ENCODE assay signal across 1 cellular context in the genomic region with DNA sequence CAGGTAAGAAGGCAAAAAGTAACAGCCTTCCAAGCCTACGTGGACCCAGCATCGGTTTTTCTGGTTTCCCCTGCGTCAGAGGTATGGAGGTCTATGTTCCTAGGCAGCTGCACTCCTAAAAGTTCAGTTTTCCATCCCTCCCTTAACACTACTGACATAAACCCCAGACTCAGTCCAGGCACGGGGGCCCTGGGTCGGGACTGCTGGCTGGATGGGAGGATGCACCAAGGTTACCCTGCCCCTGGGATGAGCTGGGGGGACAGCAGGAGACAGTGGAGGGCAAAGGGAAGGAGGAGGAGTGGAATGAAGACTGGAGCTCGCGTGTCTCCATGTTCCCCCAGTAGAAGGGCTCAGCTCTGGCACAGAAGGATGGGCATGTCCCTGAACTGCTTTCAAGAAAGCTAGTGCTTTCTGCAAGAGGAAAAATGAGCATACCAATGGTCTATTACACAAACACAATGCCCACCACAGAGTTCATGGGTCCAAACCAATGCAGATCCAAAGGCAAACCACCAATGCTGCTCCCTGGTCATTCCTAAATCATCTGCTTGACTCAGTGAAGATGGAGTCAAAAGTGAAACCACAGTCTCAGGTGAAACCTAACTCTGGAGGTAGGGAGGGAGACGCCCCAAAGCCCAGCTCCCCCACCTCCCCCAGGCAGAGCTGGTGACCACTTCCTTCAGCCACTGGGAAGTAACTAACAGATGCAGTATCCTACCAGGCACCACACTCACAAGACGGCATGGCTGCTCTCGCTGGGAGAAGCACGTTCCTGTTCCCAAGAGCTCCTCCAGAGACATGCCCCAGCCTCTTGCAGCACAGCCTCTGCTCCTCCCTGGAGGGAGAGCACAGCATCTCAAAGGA.
TF ChIP-seq lines count a peak whose summit lies in the region.

No MANE protein-coding gene starts in this region.

TF ChIP-seq in GM23338, 12 proteins besides CTCF, POLR2A, EP300 and RAD21:
- TF ChIP-seq, protein P1, sequence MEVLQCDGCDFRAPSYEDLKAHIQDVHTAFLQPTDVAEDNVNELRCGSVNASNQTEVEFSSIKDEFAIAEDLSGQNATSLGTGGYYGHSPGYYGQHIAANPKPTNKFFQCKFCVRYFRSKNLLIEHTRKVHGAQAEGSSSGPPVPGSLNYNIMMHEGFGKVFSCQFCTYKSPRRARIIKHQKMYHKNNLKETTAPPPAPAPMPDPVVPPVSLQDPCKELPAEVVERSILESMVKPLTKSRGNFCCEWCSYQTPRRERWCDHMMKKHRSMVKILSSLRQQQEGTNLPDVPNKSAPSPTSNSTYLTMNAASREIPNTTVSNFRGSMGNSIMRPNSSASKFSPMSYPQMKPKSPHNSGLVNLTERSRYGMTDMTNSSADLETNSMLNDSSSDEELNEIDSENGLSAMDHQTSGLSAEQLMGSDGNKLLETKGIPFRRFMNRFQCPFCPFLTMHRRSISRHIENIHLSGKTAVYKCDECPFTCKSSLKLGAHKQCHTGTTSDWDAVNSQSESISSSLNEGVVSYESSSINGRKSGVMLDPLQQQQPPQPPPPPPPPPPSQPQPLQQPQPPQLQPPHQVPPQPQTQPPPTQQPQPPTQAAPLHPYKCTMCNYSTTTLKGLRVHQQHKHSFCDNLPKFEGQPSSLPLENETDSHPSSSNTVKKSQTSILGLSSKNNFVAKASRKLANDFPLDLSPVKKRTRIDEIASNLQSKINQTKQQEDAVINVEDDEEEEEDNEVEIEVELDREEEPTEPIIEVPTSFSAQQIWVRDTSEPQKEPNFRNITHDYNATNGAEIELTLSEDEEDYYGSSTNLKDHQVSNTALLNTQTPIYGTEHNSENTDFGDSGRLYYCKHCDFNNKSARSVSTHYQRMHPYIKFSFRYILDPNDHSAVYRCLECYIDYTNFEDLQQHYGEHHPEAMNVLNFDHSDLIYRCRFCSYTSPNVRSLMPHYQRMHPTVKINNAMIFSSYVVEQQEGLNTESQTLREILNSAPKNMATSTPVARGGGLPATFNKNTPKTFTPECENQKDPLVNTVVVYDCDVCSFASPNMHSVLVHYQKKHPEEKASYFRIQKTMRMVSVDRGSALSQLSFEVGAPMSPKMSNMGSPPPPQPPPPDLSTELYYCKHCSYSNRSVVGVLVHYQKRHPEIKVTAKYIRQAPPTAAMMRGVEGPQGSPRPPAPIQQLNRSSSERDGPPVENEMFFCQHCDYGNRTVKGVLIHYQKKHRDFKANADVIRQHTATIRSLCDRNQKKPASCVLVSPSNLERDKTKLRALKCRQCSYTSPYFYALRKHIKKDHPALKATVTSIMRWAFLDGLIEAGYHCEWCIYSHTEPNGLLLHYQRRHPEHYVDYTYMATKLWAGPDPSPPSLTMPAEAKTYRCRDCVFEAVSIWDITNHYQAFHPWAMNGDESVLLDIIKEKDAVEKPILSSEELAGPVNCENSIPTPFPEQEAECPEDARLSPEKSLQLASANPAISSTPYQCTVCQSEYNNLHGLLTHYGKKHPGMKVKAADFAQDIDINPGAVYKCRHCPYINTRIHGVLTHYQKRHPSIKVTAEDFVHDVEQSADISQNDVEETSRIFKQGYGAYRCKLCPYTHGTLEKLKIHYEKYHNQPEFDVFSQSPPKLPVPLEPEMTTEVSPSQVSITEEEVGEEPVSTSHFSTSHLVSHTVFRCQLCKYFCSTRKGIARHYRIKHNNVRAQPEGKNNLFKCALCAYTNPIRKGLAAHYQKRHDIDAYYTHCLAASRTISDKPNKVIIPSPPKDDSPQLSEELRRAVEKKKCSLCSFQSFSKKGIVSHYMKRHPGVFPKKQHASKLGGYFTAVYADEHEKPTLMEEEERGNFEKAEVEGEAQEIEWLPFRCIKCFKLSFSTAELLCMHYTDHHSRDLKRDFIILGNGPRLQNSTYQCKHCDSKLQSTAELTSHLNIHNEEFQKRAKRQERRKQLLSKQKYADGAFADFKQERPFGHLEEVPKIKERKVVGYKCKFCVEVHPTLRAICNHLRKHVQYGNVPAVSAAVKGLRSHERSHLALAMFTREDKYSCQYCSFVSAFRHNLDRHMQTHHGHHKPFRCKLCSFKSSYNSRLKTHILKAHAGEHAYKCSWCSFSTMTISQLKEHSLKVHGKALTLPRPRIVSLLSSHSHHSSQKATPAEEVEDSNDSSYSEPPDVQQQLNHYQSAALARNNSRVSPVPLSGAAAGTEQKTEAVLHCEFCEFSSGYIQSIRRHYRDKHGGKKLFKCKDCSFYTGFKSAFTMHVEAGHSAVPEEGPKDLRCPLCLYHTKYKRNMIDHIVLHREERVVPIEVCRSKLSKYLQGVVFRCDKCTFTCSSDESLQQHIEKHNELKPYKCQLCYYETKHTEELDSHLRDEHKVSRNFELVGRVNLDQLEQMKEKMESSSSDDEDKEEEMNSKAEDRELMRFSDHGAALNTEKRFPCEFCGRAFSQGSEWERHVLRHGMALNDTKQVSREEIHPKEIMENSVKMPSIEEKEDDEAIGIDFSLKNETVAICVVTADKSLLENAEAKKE (CRISPR knock-in tag; IDR thresholded peaks at IDR 0.05): no peak
- TF ChIP-seq NANOG (IDR thresholded peaks at IDR 0.05; ENCODE audit: borderline replicate concordance) (no peak), CREB1 (CRISPR knock-in tag; IDR thresholded peaks at IDR 0.05; ENCODE audit: low read depth) (no peak), JUNB (IDR thresholded peaks at IDR 0.05; ENCODE audit: unreplicated experiment) (no peak), POLR2AphosphoS5 (IDR thresholded peaks at IDR 0.05; ENCODE audit: low read depth) (no peak), ZNF114 (CRISPR knock-in tag; IDR thresholded peaks at IDR 0.05) (no peak), ZNF331 (CRISPR knock-in tag; IDR thresholded peaks at IDR 0.05; ENCODE audit: low read depth) (no peak), EZH2phosphoT487 (IDR thresholded peaks at IDR 0.05; ENCODE audit: unreplicated experiment) (no peak), STAT1 (IDR thresholded peaks at IDR 0.05; ENCODE audit: unreplicated experiment) (no peak), EZH2 (IDR thresholded peaks at IDR 0.05; ENCODE audit: low read depth, unreplicated experiment) (no peak)
- TF ChIP-seq, protein P2, sequence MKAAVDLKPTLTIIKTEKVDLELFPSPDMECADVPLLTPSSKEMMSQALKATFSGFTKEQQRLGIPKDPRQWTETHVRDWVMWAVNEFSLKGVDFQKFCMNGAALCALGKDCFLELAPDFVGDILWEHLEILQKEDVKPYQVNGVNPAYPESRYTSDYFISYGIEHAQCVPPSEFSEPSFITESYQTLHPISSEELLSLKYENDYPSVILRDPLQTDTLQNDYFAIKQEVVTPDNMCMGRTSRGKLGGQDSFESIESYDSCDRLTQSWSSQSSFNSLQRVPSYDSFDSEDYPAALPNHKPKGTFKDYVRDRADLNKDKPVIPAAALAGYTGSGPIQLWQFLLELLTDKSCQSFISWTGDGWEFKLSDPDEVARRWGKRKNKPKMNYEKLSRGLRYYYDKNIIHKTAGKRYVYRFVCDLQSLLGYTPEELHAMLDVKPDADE (IDR thresholded peaks at IDR 0.05): no peak
- TF ChIP-seq, protein P3, sequence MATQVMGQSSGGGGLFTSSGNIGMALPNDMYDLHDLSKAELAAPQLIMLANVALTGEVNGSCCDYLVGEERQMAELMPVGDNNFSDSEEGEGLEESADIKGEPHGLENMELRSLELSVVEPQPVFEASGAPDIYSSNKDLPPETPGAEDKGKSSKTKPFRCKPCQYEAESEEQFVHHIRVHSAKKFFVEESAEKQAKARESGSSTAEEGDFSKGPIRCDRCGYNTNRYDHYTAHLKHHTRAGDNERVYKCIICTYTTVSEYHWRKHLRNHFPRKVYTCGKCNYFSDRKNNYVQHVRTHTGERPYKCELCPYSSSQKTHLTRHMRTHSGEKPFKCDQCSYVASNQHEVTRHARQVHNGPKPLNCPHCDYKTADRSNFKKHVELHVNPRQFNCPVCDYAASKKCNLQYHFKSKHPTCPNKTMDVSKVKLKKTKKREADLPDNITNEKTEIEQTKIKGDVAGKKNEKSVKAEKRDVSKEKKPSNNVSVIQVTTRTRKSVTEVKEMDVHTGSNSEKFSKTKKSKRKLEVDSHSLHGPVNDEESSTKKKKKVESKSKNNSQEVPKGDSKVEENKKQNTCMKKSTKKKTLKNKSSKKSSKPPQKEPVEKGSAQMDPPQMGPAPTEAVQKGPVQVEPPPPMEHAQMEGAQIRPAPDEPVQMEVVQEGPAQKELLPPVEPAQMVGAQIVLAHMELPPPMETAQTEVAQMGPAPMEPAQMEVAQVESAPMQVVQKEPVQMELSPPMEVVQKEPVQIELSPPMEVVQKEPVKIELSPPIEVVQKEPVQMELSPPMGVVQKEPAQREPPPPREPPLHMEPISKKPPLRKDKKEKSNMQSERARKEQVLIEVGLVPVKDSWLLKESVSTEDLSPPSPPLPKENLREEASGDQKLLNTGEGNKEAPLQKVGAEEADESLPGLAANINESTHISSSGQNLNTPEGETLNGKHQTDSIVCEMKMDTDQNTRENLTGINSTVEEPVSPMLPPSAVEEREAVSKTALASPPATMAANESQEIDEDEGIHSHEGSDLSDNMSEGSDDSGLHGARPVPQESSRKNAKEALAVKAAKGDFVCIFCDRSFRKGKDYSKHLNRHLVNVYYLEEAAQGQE (IDR thresholded peaks at IDR 0.05; ENCODE audit: unreplicated experiment): no peak
